In genomic region chr10:32941357-32941756, GRCh38 we compare ENCODE assay signal across 14 cellular contexts. TPM values are rescaled to one million over a fixed set of nuclear protein-coding genes. Genes with fewer than 3 reads are reported as not detected.
DNase-seq lines count a peak whose midpoint lies in the region; ATAC-seq, FAIRE-seq and TF ChIP-seq lines count a peak whose summit lies in the region.
"Had no signal": no experiment of that assay in that cellular context is flagged by ENCODE, and none has a peak within 500 bp of the region (broad histone marks: within the 10 kb centered on the region; RNA-seq: fewer than 3 reads in every experiment).

No MANE protein-coding gene starts in this region.

- H3K79me2 ChIP-seq in DOHH2 (ENCODE audit: control insufficient read depth, low read length) = peaks cover 100% of the 10 kb centered on the region
- peaks cover 100% of the 10 kb centered on the region for H3K79me2 ChIP-seq in astrocyte (ENCODE audit: insufficient read depth, low read length)

- no peaks in the 10 kb centered on the region for H3K27me3 Mint-ChIP-seq in astrocyte (ENCODE audit: low read depth, unreplicated experiment)

- H3K36me3 ChIP-seq in DOHH2 (ENCODE audit: control insufficient read depth, low read length) (peaks cover 37% of the 10 kb centered on the region), astrocyte (ENCODE audit: insufficient read depth, low read length) (peaks cover 16% of the 10 kb centered on the region), stomach (no peaks in the 10 kb centered on the region)
- H3K36me3 ChIP-seq: ovary had no signal

- H3K9me3 ChIP-seq in DOHH2 (ENCODE audit: control insufficient read depth, insufficient read depth, low read length) = no peaks in the 10 kb centered on the region
- H3K9me3 ChIP-seq in astrocyte (ENCODE audit: insufficient read depth, low read depth, low read length) = no peaks in the 10 kb centered on the region
- no peaks in the 10 kb centered on the region for H3K9me3 ChIP-seq in stomach
- H3K9me3 ChIP-seq: ovary had no signal

- no peaks in the 10 kb centered on the region for H3K9me3 Mint-ChIP-seq in astrocyte (ENCODE audit: unreplicated experiment)

- no peak overlapping the region for H3K9ac ChIP-seq in astrocyte (ENCODE audit: low read length)

- ATAC-seq in left ventricle myocardium superior = peak; percentile 53
- no peak for ATAC-seq in GM21529 (IDR thresholded peaks at IDR 0.05; ENCODE audit: unreplicated experiment)

- WGBS in stomach, 5 donors = 42 to 68% (median 56%) methylated on average over 2 of the region's 2 CpGs

- peaks cover 79% of the 10 kb centered on the region for H3K4me1 Mint-ChIP-seq in astrocyte (ENCODE audit: low read depth, unreplicated experiment)

- TF ChIP-seq EP300 in stomach (IDR thresholded peaks at IDR 0.05) = no peak

- no peak for TF ChIP-seq POLR2A in stomach (IDR thresholded peaks at IDR 0.05)

- 0 out of 2 replicates have a peak overlapping the region, but pooled peaks have one; percentile 15 for H3K4me2 ChIP-seq in DOHH2 (ENCODE audit: low read length)
- H3K4me2 ChIP-seq in astrocyte (ENCODE audit: low read length) = peak overlapping the region; percentile 47

- no peak overlapping the region for H2AFZ ChIP-seq in astrocyte (ENCODE audit: low read depth, low read length)

- intact Hi-C loops in left ventricle myocardium superior (cut with micrococcal nuclease) (no loop called here), stomach (cut with DNase I; ENCODE audit: low total_unique reads) (no loop called here)

- peak overlapping the region; percentile 31 for H3K4me3 Mint-ChIP-seq in astrocyte (ENCODE audit: unreplicated experiment)

- H3K27ac Mint-ChIP-seq in astrocyte (ENCODE audit: unreplicated experiment) = peak overlapping the region; percentile 0

- no peak for FAIRE-seq in astrocyte (lab: Jason Lieb, UNC)

- no peaks in the 10 kb centered on the region for H3K9me2 ChIP-seq in DOHH2 (replicated peaks; ENCODE audit: control insufficient read depth, low read length)

- H3K4me1 ChIP-seq in DOHH2 (ENCODE audit: control insufficient read depth, low read length) (peaks cover 86% of the 10 kb centered on the region), astrocyte (ENCODE audit: insufficient read depth, low read length) (peaks cover 60% of the 10 kb centered on the region), stomach (peaks cover 31 to 96% (median 78%) of the 10 kb centered on the region in 4 donors)

- H3K36me3 Mint-ChIP-seq in astrocyte (ENCODE audit: low read depth, unreplicated experiment) = peaks cover 20% of the 10 kb centered on the region

- DNase-seq in astrocyte (ENCODE audit: low read depth) (no peak), left ventricle myocardium superior (no peak), stomach (no peak), 8988T (no peak), iPS-NIHi7 (ENCODE audit: extremely low spot score) (no peak), NCI-H82 (lab: John Stamatoyannopoulos, UW) (no peak)
- DNase-seq: activated CD4-positive, alpha-beta T cell treated with anti-CD3 and anti-CD28 coated beads for 4 hours; activated T-cell treated with anti-CD3 and anti-CD28 coated beads, Interleukin-2, amount 50 U/mL, for 48 hours; effector memory CD4-positive, alpha-beta T cell; head of caudate nucleus; NCI-H2107; ovary had no signal

- TF ChIP-seq CTCF in DOHH2 (IDR thresholded peaks at IDR 0.05; ENCODE audit: low read depth, low read length, poor library complexity, severe bottlenecking) = no peak
- no peak for TF ChIP-seq CTCF in astrocyte (IDR thresholded peaks at IDR 0.05; ENCODE audit: insufficient read depth, low read depth, low read length)
- no peak for TF ChIP-seq CTCF in stomach (IDR thresholded peaks at IDR 0.05)

- H3K27me3 ChIP-seq in DOHH2 (ENCODE audit: control insufficient read depth, low read length) (no peaks in the 10 kb centered on the region), astrocyte (ENCODE audit: insufficient read depth, low read length) (no peaks in the 10 kb centered on the region), stomach (no peaks in the 10 kb centered on the region)
- H3K27me3 ChIP-seq: ovary had no signal

- no peaks in the 10 kb centered on the region for H3F3A ChIP-seq in DOHH2 (ENCODE audit: control insufficient read depth, insufficient read depth)

- no peak overlapping the region for H3K27ac ChIP-seq in DOHH2 (ENCODE audit: low read depth, low read length)
- no peak overlapping the region for H3K27ac ChIP-seq in astrocyte (ENCODE audit: low read depth, low read length)
- H3K27ac ChIP-seq in stomach = peak overlapping the region in 4 of 5 donors; percentile 10 to 82 (median 26)
- H3K27ac ChIP-seq: ovary had no signal

- H4K20me1 ChIP-seq in DOHH2 (ENCODE audit: control insufficient read depth, insufficient read depth, low read depth, low read length) (peaks cover 47% of the 10 kb centered on the region), astrocyte (ENCODE audit: insufficient read depth, low read length) (peaks cover 97% of the 10 kb centered on the region)

- no peak overlapping the region for H3K4me3 ChIP-seq in DOHH2 (ENCODE audit: low read length)
- H3K4me3 ChIP-seq in astrocyte (ENCODE audit: insufficient read depth, low read depth, low read length) = no peak overlapping the region
- H3K4me3 ChIP-seq in stomach = no peak overlapping the region
- H3K4me3 ChIP-seq: ovary had no signal

RNA-seq across cellular contexts. Expression of gene ITGB1, which starts 16.7 kb away (rescaled TPM):
- 2,575 and 2,956 TPM in 2 replicates for total RNA-seq in astrocyte
- total RNA-seq in left ventricle myocardium superior = 551 TPM
- total RNA-seq in stomach = 100 to 1,000 TPM; 134 to 909 (median 278) TPM
- 10 to 100 TPM; 57.9 to 97.9 (median 91.4) TPM for polyA plus RNA-seq in stomach

Comparison
In these comparisons a context has a peak if more than half of its experiments do, and no peak if none do; other contexts are left out.
1. H3K27ac ChIP-seq: peak in stomach (4 of 5); none in DOHH2 (single experiment) and astrocyte (single experiment).